In the genomic region with DNA sequence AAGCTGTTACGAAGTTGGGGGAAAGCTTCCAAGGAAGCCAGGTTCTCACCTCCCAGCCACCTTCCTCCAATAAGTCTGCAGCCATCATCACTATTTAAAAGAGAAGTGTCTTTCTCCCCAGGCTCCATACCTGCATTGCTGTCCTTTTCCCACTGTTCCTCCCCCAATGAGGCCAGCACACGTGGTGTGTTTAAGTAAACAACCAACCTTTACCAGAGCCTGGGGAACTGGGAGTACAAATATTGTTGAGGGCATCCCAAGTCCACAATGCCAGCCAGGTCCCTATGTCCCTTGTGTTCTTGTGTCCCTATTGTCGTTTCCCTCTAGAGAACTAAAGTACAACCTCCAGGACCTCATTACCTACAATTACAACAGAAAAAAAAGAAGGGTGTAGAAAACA, we compare ENCODE assay signal across 11 cellular contexts. TPM values are rescaled to one million over a fixed set of nuclear protein-coding genes. Genes with fewer than 3 reads are reported as not detected.
A peak's percentile ranks its signal among the peaks of the same experiment; 100 is the strongest.
DNase-seq lines count a peak whose midpoint lies in the region; ATAC-seq and TF ChIP-seq lines count a peak whose summit lies in the region.
"Had no signal": no experiment of that assay in that cellular context is flagged by ENCODE, and none has a peak within 500 bp of the region (broad histone marks: within the 10 kb centered on the region; RNA-seq: fewer than 3 reads in every experiment).

No MANE protein-coding gene starts in this region.

- WGBS in hepatocyte (ENCODE audit: low lambda C conversion rate, missing lambda C conversion rate) = 42% methylated on average over 3 of the region's 3 CpGs

- no peak for ATAC-seq in activated CD8-positive, alpha-beta memory T cell treated with anti-CD3 and anti-CD28 coated beads, Interleukin-2, amount 10 ng/mL, durations not matched to agents 7 days and 5 days
- no peak for ATAC-seq in Panc1
- no peak for ATAC-seq in stimulated activated effector memory CD8-positive, alpha-beta T cell treated with anti-CD3 and anti-CD28 coated beads, Interleukin-12 subunit alpha, Interleukin-12 subunit beta, amount 100 ng/mL, for 72 hours
- ATAC-seq in activated CD4-positive, CD25-positive, alpha-beta regulatory T cell treated with anti-CD3 and anti-CD28 coated beads, Interleukin-2, amount 50 U/mL, for 24 hours = no peak

- no peak overlapping the region for H3K4me3 Mint-ChIP-seq in activated CD8-positive, alpha-beta memory T cell treated with anti-CD3 and anti-CD28 coated beads, Interleukin-2, amount 10 ng/mL, durations not matched to agents 7 days and 5 days
- peak overlapping the region; percentile 83 for H3K4me3 Mint-ChIP-seq in stimulated activated effector memory CD8-positive, alpha-beta T cell treated with anti-CD3 and anti-CD28 coated beads, Interleukin-12 subunit alpha, Interleukin-12 subunit beta, amount 100 ng/mL, for 72 hours

- peaks cover 58% of the 10 kb centered on the region for H3K4me1 Mint-ChIP-seq in activated CD8-positive, alpha-beta memory T cell treated with anti-CD3 and anti-CD28 coated beads, Interleukin-2, amount 10 ng/mL, durations not matched to agents 7 days and 5 days
- peaks cover 67% of the 10 kb centered on the region for H3K4me1 Mint-ChIP-seq in stimulated activated effector memory CD8-positive, alpha-beta T cell treated with anti-CD3 and anti-CD28 coated beads, Interleukin-12 subunit alpha, Interleukin-12 subunit beta, amount 100 ng/mL, for 72 hours

- peaks cover 16% of the 10 kb centered on the region for H4K20me1 ChIP-seq in hepatocyte (ENCODE audit: insufficient read depth, poor library complexity, severe bottlenecking)

- peak overlapping the region; percentile 42 for H3K4me2 ChIP-seq in hepatocyte

- no peaks in the 10 kb centered on the region for H3K9me3 ChIP-seq in Panc1 (ENCODE audit: control insufficient read depth, insufficient read depth, low read depth, low read length)
- H3K9me3 ChIP-seq in hepatocyte (ENCODE audit: low read depth) = no peaks in the 10 kb centered on the region
- H3K9me3 ChIP-seq: ovary had no signal

- peak overlapping the region; percentile 90 for H3K27ac Mint-ChIP-seq in activated CD8-positive, alpha-beta memory T cell treated with anti-CD3 and anti-CD28 coated beads, Interleukin-2, amount 10 ng/mL, durations not matched to agents 7 days and 5 days
- no peak overlapping the region for H3K27ac Mint-ChIP-seq in stimulated activated effector memory CD8-positive, alpha-beta T cell treated with anti-CD3 and anti-CD28 coated beads, Interleukin-12 subunit alpha, Interleukin-12 subunit beta, amount 100 ng/mL, for 72 hours

- H3K36me3 ChIP-seq in Panc1 (ENCODE audit: control insufficient read depth, insufficient read depth, low read length) = no peaks in the 10 kb centered on the region
- no peaks in the 10 kb centered on the region for H3K36me3 ChIP-seq in hepatocyte (replicated peaks; ENCODE audit: insufficient read depth, low read depth)
- H3K36me3 ChIP-seq: ovary had no signal

- no peaks in the 10 kb centered on the region for H3K9me3 Mint-ChIP-seq in activated CD8-positive, alpha-beta memory T cell treated with anti-CD3 and anti-CD28 coated beads, Interleukin-2, amount 10 ng/mL, durations not matched to agents 7 days and 5 days (ENCODE audit: low read depth)
- no peaks in the 10 kb centered on the region for H3K9me3 Mint-ChIP-seq in stimulated activated effector memory CD8-positive, alpha-beta T cell treated with anti-CD3 and anti-CD28 coated beads, Interleukin-12 subunit alpha, Interleukin-12 subunit beta, amount 100 ng/mL, for 72 hours

- TF ChIP-seq CTCF in Panc1 (IDR thresholded peaks at IDR 0.05) (no peak), hepatocyte (IDR thresholded peaks at IDR 0.05; ENCODE audit: poor library complexity) (no peak)

- H3K27me3 ChIP-seq in Panc1 (ENCODE audit: control insufficient read depth, insufficient read depth, low read length) (no peaks in the 10 kb centered on the region), hepatocyte (no peaks in the 10 kb centered on the region)
- H3K27me3 ChIP-seq: ovary had no signal

- POLR2A ChIA-PET in Panc1 (lab: Charles Lee) = interaction anchor here (0.7 kb wide), 1 partner anchor 13 kb away, joined by 7 read pairs; no protein-coding TSS in a partner anchor

- no TSS peak for BruUV-seq in Panc1 (replicated peaks; lab: Mats Ljungman, UMichigan)

- H3K27ac ChIP-seq in Panc1 (ENCODE audit: low read length) (peak overlapping the region; percentile 98), hepatocyte (peak overlapping the region; percentile 99)

- H3K4me3 ChIP-seq in Panc1 (ENCODE audit: low read depth in 2 of 2, low read length in 2 of 2) = no peak overlapping the region
- no peak overlapping the region for H3K4me3 ChIP-seq in hepatocyte
- H3K4me3 ChIP-seq: ovary had no signal

- no peaks in the 10 kb centered on the region for H3K27me3 Mint-ChIP-seq in activated CD8-positive, alpha-beta memory T cell treated with anti-CD3 and anti-CD28 coated beads, Interleukin-2, amount 10 ng/mL, durations not matched to agents 7 days and 5 days

- peaks cover 86% of the 10 kb centered on the region for H3K79me2 ChIP-seq in hepatocyte

- no peak for DNase-seq in activated CD8-positive, alpha-beta memory T cell treated with anti-CD3 and anti-CD28 coated beads, Interleukin-2, amount 10 ng/mL, durations not matched to agents 7 days and 5 days
- DNase-seq in activated CD8-positive, alpha-beta memory T cell treated with anti-CD3 and anti-CD28 coated beads, Interleukin-2, amount 50 U/mL, for 4 hours = no peak
- DNase-seq in Panc1 (ENCODE audit: low read depth, low spot score) (no peak), hepatocyte (ENCODE audit: low spot score) (peak; percentile 66), NCI-H82 (lab: John Stamatoyannopoulos, UW) (no peak), middle frontal gyrus (ENCODE audit: extremely low spot score, low spot score) (no peak)
- no peak for DNase-seq in stimulated activated effector memory CD8-positive, alpha-beta T cell treated with anti-CD3 and anti-CD28 coated beads, Interleukin-12 subunit alpha, Interleukin-12 subunit beta, amount 100 ng/mL, for 72 hours (ENCODE audit: low spot score in 2 of 2)
- DNase-seq: AML-193, hippocampal formation, ovary had no signal

- H3K9me2 ChIP-seq in hepatocyte (replicated peaks; ENCODE audit: insufficient read depth) = no peaks in the 10 kb centered on the region

- in situ Hi-C loops in Panc1 (cut with HindIII; ENCODE audit: low pct_unique_long_range_greater_than_20kb, low sequenced_read_pairs) = no loop called here

- CTCF ChIA-PET in activated CD8-positive, alpha-beta memory T cell treated with anti-CD3 and anti-CD28 coated beads, Interleukin-2, amount 10 ng/mL, durations not matched to agents 7 days and 5 days (lab: Charles Lee) = interaction anchor here (1.1 to 14.1 kb wide), 7 partner anchors 9 to 64 kb away, joined by 3 to 151 read pairs (median 13); no protein-coding TSS in a partner anchor
- CTCF ChIA-PET in Panc1 (lab: Charles Lee) = no interaction called here

- no peak overlapping the region for H2AFZ ChIP-seq in hepatocyte

- intact Hi-C loops in Panc1 (cut with micrococcal nuclease; ENCODE audit: unreplicated experiment) = loop anchor here (10.0 kb wide), 1 partner anchor 61 kb away; no protein-coding TSS in a partner anchor

- H3K4me1 ChIP-seq in Panc1 (ENCODE audit: control insufficient read depth, insufficient read depth, low read length) (peaks cover 58% of the 10 kb centered on the region), hepatocyte (ENCODE audit: insufficient read depth) (peaks cover 48% of the 10 kb centered on the region)

- peaks cover 3% of the 10 kb centered on the region for H3K36me3 Mint-ChIP-seq in activated CD8-positive, alpha-beta memory T cell treated with anti-CD3 and anti-CD28 coated beads, Interleukin-2, amount 10 ng/mL, durations not matched to agents 7 days and 5 days
- H3K36me3 Mint-ChIP-seq in stimulated activated effector memory CD8-positive, alpha-beta T cell treated with anti-CD3 and anti-CD28 coated beads, Interleukin-12 subunit alpha, Interleukin-12 subunit beta, amount 100 ng/mL, for 72 hours = peaks cover 19% of the 10 kb centered on the region

RNA-seq across cellular contexts. Expression of gene PNMA1, which starts 49.2 kb away (rescaled TPM):
- total RNA-seq in activated CD8-positive, alpha-beta memory T cell treated with anti-CD3 and anti-CD28 coated beads, Interleukin-2, amount 10 ng/mL, durations not matched to agents 7 days and 5 days = 10 to 100 TPM; 27.1 to 36.6 TPM
- 49.7 TPM for total RNA-seq in Panc1 (2021; ENCODE audit: unreplicated experiment)
- polyA plus RNA-seq in Panc1 (2012; ENCODE audit: insufficient read length) = 45.4 TPM
- 23.0 and 27.3 TPM in 2 replicates for total RNA-seq in hepatocyte
- 41.2 and 45.7 TPM in 2 replicates for polyA plus RNA-seq in hepatocyte
